25 cellular contexts compared by ENCODE assay signal in genomic region chr9:72718503-72718902, GRCh38.
DNase-seq lines count a peak whose midpoint lies in the region; ATAC-seq, FAIRE-seq and TF ChIP-seq lines count a peak whose summit lies in the region.
"Had no signal": no experiment of that assay in that cellular context is flagged by ENCODE, and none has a peak within 500 bp of the region (broad histone marks: within the 10 kb centered on the region; RNA-seq: fewer than 3 reads in every experiment).

No MANE protein-coding gene starts in this region.

- no peak overlapping the region for H3K4me2 ChIP-seq in Loucy (ENCODE audit: low read depth, low read length, poor library complexity, severe bottlenecking)

- POLR2A ChIA-PET in A673 (lab: Charles Lee; ENCODE audit: low non-redundant PET) (no interaction called here), WTC11 (lab: Charles Lee) (no interaction called here)

- no peaks in the 10 kb centered on the region for H3K79me2 ChIP-seq in Loucy (ENCODE audit: insufficient read depth, low read length)

- peaks cover 50% of the 10 kb centered on the region for H3K9me3 Mint-ChIP-seq in WTC11
- H3K9me3 Mint-ChIP-seq: HFFc6 had no signal

- peaks cover 42% of the 10 kb centered on the region for H3K36me3 Mint-ChIP-seq in WTC11
- H3K36me3 Mint-ChIP-seq: CD4-positive, CD25-positive, alpha-beta regulatory T cell; mesothelial cell of epicardium; natural killer cell; stimulated activated naive B cell treated with anti-CD40 and anti-IgM and Interleukin-4, amounts not matched to agents 10 μg/mL and 1 μg/mL and 100 μg/mL, for 72 hours had no signal

- in situ Hi-C loops in GM13976 (cut with MboI; ENCODE audit: low sequenced_read_pairs, unreplicated experiment): no loop called here

- intact Hi-C loops in A673 (cut with micrococcal nuclease; ENCODE audit: unreplicated experiment): no loop called here

- H4K20me1 ChIP-seq in Loucy (ENCODE audit: insufficient read depth, low read length, poor library complexity, severe bottlenecking): no peaks in the 10 kb centered on the region

- no peak overlapping the region for H2AFZ ChIP-seq in Loucy (ENCODE audit: low read length)

- H3K27me3 ChIP-seq in A673 (replicated peaks; ENCODE audit: insufficient read depth, low read depth, low read length, poor library complexity) (no peaks in the 10 kb centered on the region), Loucy (ENCODE audit: insufficient read depth, low read length, poor library complexity, severe bottlenecking) (no peaks in the 10 kb centered on the region)
- H3K27me3 ChIP-seq: breast epithelium, colonic mucosa had no signal

- CTCF ChIA-PET in A673 (lab: Charles Lee) (no interaction called here), WTC11 (lab: Charles Lee) (interaction anchor here (1.0 to 2.1 kb wide), 4 partner anchors 9 to 438 kb away, joined by 3 to 10 read pairs (median 6); no protein-coding TSS in a partner anchor)

- BruUV-seq in A673 (replicated peaks; lab: Mats Ljungman, UMichigan): no TSS peak

- H3K36me3 ChIP-seq in A673 (ENCODE audit: insufficient read depth, low read length, poor library complexity, severe bottlenecking): no peaks in the 10 kb centered on the region
- no peaks in the 10 kb centered on the region for H3K36me3 ChIP-seq in Loucy (ENCODE audit: insufficient read depth, low read length)
- H3K36me3 ChIP-seq: breast epithelium, colonic mucosa, thoracic aorta had no signal

- no peaks in the 10 kb centered on the region for H3K4me1 ChIP-seq in A673 (ENCODE audit: insufficient read depth, low read length, poor library complexity, severe bottlenecking)
- H3K4me1 ChIP-seq in Loucy (ENCODE audit: insufficient read depth, low read length, poor library complexity, severe bottlenecking): no peaks in the 10 kb centered on the region
- H3K4me1 ChIP-seq: breast epithelium, colonic mucosa had no signal

- H3K9ac ChIP-seq in Loucy (ENCODE audit: low read depth, low read length, poor library complexity, severe bottlenecking): no peak overlapping the region

- H3K4me3 ChIP-seq in A673 (ENCODE audit: low read depth, low read length, poor library complexity, severe bottlenecking) (no peak overlapping the region), Loucy (ENCODE audit: low read length, poor library complexity, severe bottlenecking) (no peak overlapping the region)
- H3K4me3 ChIP-seq: breast epithelium, colonic mucosa, thoracic aorta had no signal

- H3K4me3 Mint-ChIP-seq in WTC11: no peak overlapping the region
- H3K4me3 Mint-ChIP-seq: CD4-positive, CD25-positive, alpha-beta regulatory T cell; HFFc6; mesothelial cell of epicardium; natural killer cell; stimulated activated naive B cell treated with anti-CD40 and anti-IgM and Interleukin-4, amounts not matched to agents 10 μg/mL and 1 μg/mL and 100 μg/mL, for 72 hours had no signal

- peaks cover 3% of the 10 kb centered on the region; the same call in 1 of the 2 replicates for H3K27me3 Mint-ChIP-seq in WTC11 (ENCODE audit: low read depth)
- H3K27me3 Mint-ChIP-seq: CD4-positive, CD25-positive, alpha-beta regulatory T cell had no signal

- peak; percentile 46; the same call in 1 of the 2 replicates for ATAC-seq in WTC11
- ATAC-seq in HG03159 (IDR thresholded peaks at IDR 0.05; ENCODE audit: unreplicated experiment): no peak
- ATAC-seq: left lobe of liver; natural killer cell; stimulated activated naive B cell treated with anti-CD40 and anti-IgM and Interleukin-4, amounts not matched to agents 10 μg/mL and 1 μg/mL and 100 μg/mL, for 72 hours had no signal

- H3K4me1 Mint-ChIP-seq in WTC11: peaks cover 44% of the 10 kb centered on the region
- H3K4me1 Mint-ChIP-seq: CD4-positive, CD25-positive, alpha-beta regulatory T cell; mesothelial cell of epicardium; natural killer cell; stimulated activated naive B cell treated with anti-CD40 and anti-IgM and Interleukin-4, amounts not matched to agents 10 μg/mL and 1 μg/mL and 100 μg/mL, for 72 hours had no signal

- H3K9me3 ChIP-seq in A673 (ENCODE audit: low read depth, low read length, poor library complexity, severe bottlenecking) (no peaks in the 10 kb centered on the region), Loucy (ENCODE audit: insufficient read depth, low read depth, low read length) (no peaks in the 10 kb centered on the region)
- H3K9me3 ChIP-seq: colonic mucosa, thoracic aorta had no signal

- no peaks in the 10 kb centered on the region for H3K9me2 ChIP-seq in Loucy (replicated peaks; ENCODE audit: low read depth, low read length)

- no peaks in the 10 kb centered on the region for H3F3A ChIP-seq in Loucy (ENCODE audit: low read depth)

- no peak overlapping the region for H3K27ac ChIP-seq in A673 (ENCODE audit: low read depth, low read length, poor library complexity, severe bottlenecking)
- H3K27ac ChIP-seq: breast epithelium, colonic mucosa, HL-60, thoracic aorta had no signal

- H3K27ac Mint-ChIP-seq in WTC11: no peak overlapping the region
- H3K27ac Mint-ChIP-seq: CD4-positive, CD25-positive, alpha-beta regulatory T cell; HFFc6; mesothelial cell of epicardium; natural killer cell; stimulated activated naive B cell treated with anti-CD40 and anti-IgM and Interleukin-4, amounts not matched to agents 10 μg/mL and 1 μg/mL and 100 μg/mL, for 72 hours had no signal

- peak; percentile 21 for DNase-seq in A673 (ENCODE audit: low spot score)
- DNase-seq in GM10266 (ENCODE audit: extremely low spot score): no peak
- no peak for DNase-seq in WTC11 (ENCODE audit: low spot score)
- no peak for DNase-seq in H4 (ENCODE audit: low spot score)
- DNase-seq in GM13976 (ENCODE audit: low spot score): no peak
- DNase-seq in frontal cortex (ENCODE audit: low spot score in 2 of 2): no peak
- DNase-seq: activated naive CD4-positive, alpha-beta T cell; CD4-positive, CD25-positive, alpha-beta regulatory T cell; colonic mucosa; DMS53; glutamatergic neuron; HFFc6; natural killer cell; NCI-H187 treated with DMSO at 0.1 percent for 48 hours; NCI-H446; Right ventricle myocardium superior; stimulated activated naive B cell treated with anti-CD40 and anti-IgM and Interleukin-4, amounts not matched to agents 10 μg/mL and 1 μg/mL and 100 μg/mL, for 72 hours had no signal

- TF ChIP-seq CTCF in A673 (conservative IDR thresholded peaks at IDR 0.05; ENCODE audit: low read depth, low read length) (peak; percentile 32; the same call in 1 of the 2 replicates), GM10266 (IDR thresholded peaks at IDR 0.05; ENCODE audit: control insufficient read depth, insufficient read depth, low read depth, missing control alignments) (peak; percentile 8), Loucy (conservative IDR thresholded peaks at IDR 0.05; ENCODE audit: low read length) (peak; percentile 56), WTC11 (IDR thresholded peaks at IDR 0.05) (no peak; the same call in none of the 2 replicates), GM13976 (IDR thresholded peaks at IDR 0.05; ENCODE audit: borderline replicate concordance, control extremely low read depth, extremely low read depth, insufficient read depth, missing control alignments) (no peak)

- FAIRE-seq in frontal cortex (lab: Jason Lieb, UNC): no peak
- FAIRE-seq: TTC549 had no signal

TF ChIP-seq in WTC11, 78 proteins besides CTCF, POLR2A, EP300 and RAD21 (continues in another document):
- no peak for TF ChIP-seq ETV6 (CRISPR knock-in tag; IDR thresholded peaks at IDR 0.05)
- TF ChIP-seq PREB (CRISPR knock-in tag; IDR thresholded peaks at IDR 0.05; ENCODE audit: borderline replicate concordance): no peak
- no peak for TF ChIP-seq ZNF138 (CRISPR knock-in tag; conservative IDR thresholded peaks at IDR 0.05)
- no peak for TF ChIP-seq CDX4 (CRISPR knock-in tag; IDR thresholded peaks at IDR 0.05; ENCODE audit: borderline replicate concordance)
- no peak for TF ChIP-seq E2F1 (CRISPR knock-in tag; IDR thresholded peaks at IDR 0.05)
- no peak for TF ChIP-seq USF1 (CRISPR knock-in tag; IDR thresholded peaks at IDR 0.05)

Comparison
In these comparisons a context has a peak if more than half of its experiments do, and no peak if none do; other contexts are left out.
1. CTCF ChIP-seq: peak in A673 (single experiment), GM10266 (single experiment) and Loucy (single experiment); none in WTC11 (single experiment) and GM13976 (single experiment).